ENCODE assay signal across 24 cellular contexts in the genomic region with DNA sequence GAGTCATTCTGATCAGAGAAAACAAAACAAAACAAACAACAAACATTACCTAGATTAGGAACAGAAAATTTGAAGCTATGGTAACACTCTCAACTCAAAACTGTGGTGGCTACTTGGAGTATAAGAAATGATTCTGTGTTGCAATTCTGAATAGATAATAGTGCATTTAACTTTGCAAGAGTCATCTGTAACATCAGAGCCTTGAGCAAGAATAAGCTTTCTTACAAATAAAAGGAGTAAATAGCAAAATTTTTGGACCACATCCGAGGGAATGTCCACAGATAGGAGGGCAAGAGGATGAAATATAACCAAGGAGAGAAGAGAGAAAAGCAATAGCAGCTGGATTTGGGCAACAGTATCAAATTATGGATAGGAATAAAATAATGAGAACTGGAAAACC.
DNase-seq lines count a peak whose midpoint lies in the region; ATAC-seq and TF ChIP-seq lines count a peak whose summit lies in the region.
"Had no signal": no experiment of that assay in that cellular context is flagged by ENCODE, and none has a peak within 500 bp of the region (broad histone marks: within the 10 kb centered on the region; RNA-seq: fewer than 3 reads in every experiment).

No MANE protein-coding gene starts in this region.

- DNase-seq in AG10803 (ENCODE audit: low read depth) = peak; percentile 22
- DNase-seq in amniotic epithelial cell (ENCODE audit: low read depth) = peak; percentile 73
- peak; percentile 33 for DNase-seq in fibroblast of gingiva (ENCODE audit: low read depth)
- DNase-seq in omental fat pad (ENCODE audit: low spot score) = no peak
- DNase-seq in NCI-H2107 (lab: John Stamatoyannopoulos, UW) = no peak
- DNase-seq in lower leg skin (ENCODE audit: low spot score in 2 of 2) = no peak
- no peak for DNase-seq in activated CD4-positive, alpha-beta T cell treated with anti-CD3 and anti-CD28 coated beads, Interleukin-2, amount 50 U/mL, for 4 hours
- no peak for DNase-seq in left cardiac atrium
- DNase-seq: 8988T; BE2C; C1 segment of cervical spinal cord; CD4-positive, alpha-beta memory T cell; CD4-positive, CD25-positive, alpha-beta regulatory T cell; CD8-positive, alpha-beta memory T cell; COR-L47; DMS 273 treated with DMSO at 0.1 percent for 48 hours; DMS153; DMS53; DMS79; DND-41; EL; GDM1 had no signal

- H3K4me3 ChIP-seq in AG10803 (ENCODE audit: low read length) (no peak overlapping the region), lower leg skin (ENCODE audit: low read depth, poor library complexity, severe bottlenecking) (no peak overlapping the region)
- H3K4me3 ChIP-seq: BLaER1, GM12878 had no signal

- TF ChIP-seq POLR2A in lower leg skin (IDR thresholded peaks at IDR 0.05) = no peak

- ATAC-seq in omental fat pad (ENCODE audit: low FRiP score) (peak; percentile 65), left cardiac atrium (no peak)
- ATAC-seq: GM12878 had no signal

- WGBS in lower leg skin, 2 donors = 47 to 57% methylated on average over 1 of the region's 1 CpG

- intact Hi-C loops in lower leg skin (cut with DNase I; ENCODE audit: low total_unique reads) (no loop called here), left cardiac atrium (cut with DNase I) (no loop called here)

- no peak for TF ChIP-seq CTCF in AG10803 (conservative IDR thresholded peaks at IDR 0.05; ENCODE audit: low read length)
- TF ChIP-seq CTCF in omental fat pad (IDR thresholded peaks at IDR 0.05) = no peak
- TF ChIP-seq CTCF in lower leg skin (IDR thresholded peaks at IDR 0.05) = no peak

Comparison
In these comparisons a context has a peak if more than half of its experiments do, and no peak if none do; other contexts are left out.
1. DNase-seq: peak in AG10803 (single experiment), amniotic epithelial cell (single experiment) and fibroblast of gingiva (single experiment); none in omental fat pad (single experiment), NCI-H2107 (single experiment), lower leg skin (0 of 2), activated CD4-positive, alpha-beta T cell treated with anti-CD3 and anti-CD28 coated beads, Interleukin-2, amount 50 U/mL, for 4 hours (0 of 2) and left cardiac atrium (single experiment).